21 cellular contexts compared by ENCODE assay signal in the genomic region with DNA sequence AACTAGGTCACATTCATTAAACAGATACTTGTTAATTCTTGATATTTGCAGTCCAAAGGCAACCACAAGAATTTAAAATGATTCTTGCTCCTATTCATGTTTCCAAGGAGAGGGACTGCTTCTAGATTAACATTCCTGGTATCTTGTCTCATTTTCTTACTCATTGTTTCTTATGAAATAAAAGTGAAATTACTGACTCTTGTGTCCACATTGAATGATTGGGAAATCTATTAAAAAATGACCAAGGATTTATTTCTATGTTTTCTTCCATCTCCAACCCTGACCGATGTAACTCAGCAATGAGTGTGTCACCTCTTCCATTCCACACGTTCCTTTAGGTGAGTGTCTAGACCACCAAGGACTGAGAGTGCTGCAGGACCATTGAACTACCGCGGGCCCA.
DNase-seq lines count a peak whose midpoint lies in the region; ATAC-seq, FAIRE-seq and TF ChIP-seq lines count a peak whose summit lies in the region.
"Had no signal": no experiment of that assay in that cellular context is flagged by ENCODE, and none has a peak within 500 bp of the region (broad histone marks: within the 10 kb centered on the region; RNA-seq: fewer than 3 reads in every experiment).

No MANE protein-coding gene starts in this region.

- no peaks in the 10 kb centered on the region for H3K79me2 ChIP-seq in fibroblast of lung (ENCODE audit: control insufficient read depth, insufficient read depth, low read length)

- ATAC-seq in omental fat pad (ENCODE audit: low FRiP score) (peak; percentile 28), T-cell (replicated peaks in 1 of 4) (no peak)
- ATAC-seq: right cardiac atrium had no signal

- no peaks in the 10 kb centered on the region for H4K20me1 ChIP-seq in fibroblast of lung (ENCODE audit: control insufficient read depth, extremely low read depth, insufficient read depth, low read length)

- DNase-seq in AG10803 (ENCODE audit: low read depth) (peak; percentile 88), RCC 7860 (ENCODE audit: low spot score) (peak; percentile 78), fibroblast of lung (ENCODE audit: low read depth in 2 of 2) (peak; percentile 51 to 79), omental fat pad (ENCODE audit: low spot score) (no peak), T-cell (no peak), urothelium cell line (ENCODE audit: low spot score) (no peak), midbrain (lab: John Stamatoyannopoulos, UW) (no peak)
- no peak for DNase-seq in stimulated activated CD8-positive, alpha-beta memory T cell treated with anti-CD3 and anti-CD28 coated beads, Interleukin-4, amount 100 ng/mL, for 48 hours
- DNase-seq: activated B cell treated with CpG ODN at 0.5 μM for 24 hours; activated gamma-delta T cell; AML-193; Calu3; dermis blood vessel endothelial cell; NCI-H1092; NCI-H2171; right cardiac atrium; stimulated activated CD4-positive, alpha-beta T cell treated with anti-CD3 and anti-CD28 coated beads, Interleukin-4, amount 100 ng/mL, for 1 hour; trophoblast cell had no signal

- H3K9me3 ChIP-seq in fibroblast of lung (ENCODE audit: control insufficient read depth, insufficient read depth, low read depth, low read length): no peaks in the 10 kb centered on the region

- H3K27ac Mint-ChIP-seq in T-cell: no peak overlapping the region
- H3K27ac Mint-ChIP-seq: activated B cell treated with CpG ODN at 0.5 μM for 24 hours; T-helper 1 cell treated with Interleukin-12 subunit alpha and Interleukin-12 subunit beta and Interleukin-4 antibody, amounts not matched to agents 30 μg/mL and 1 μg/mL, for 36 hours had no signal

- H2AFZ ChIP-seq in fibroblast of lung (ENCODE audit: low read length): no peak overlapping the region

- H3K36me3 Mint-ChIP-seq in T-cell: no peaks in the 10 kb centered on the region

- FAIRE-seq in RCC 7860 (lab: Jason Lieb, UNC): peak; percentile 82
- no peak for FAIRE-seq in urothelium cell line (lab: Jason Lieb, UNC)
- FAIRE-seq: frontal cortex had no signal

- POLR2A ChIA-PET in T-cell (lab: Charles Lee): no interaction called here

- CTCF ChIA-PET in T-cell (lab: Charles Lee): no interaction called here

- H3K27ac ChIP-seq in fibroblast of lung (ENCODE audit: insufficient read depth, low read length): peak overlapping the region; percentile 22

- H3K27me3 ChIP-seq in fibroblast of lung (ENCODE audit: control insufficient read depth, insufficient read depth, low read length): no peaks in the 10 kb centered on the region

- H3K27me3 Mint-ChIP-seq in T-cell: no peaks in the 10 kb centered on the region
- H3K27me3 Mint-ChIP-seq: activated B cell treated with CpG ODN at 0.5 μM for 24 hours had no signal

- peaks cover 4 to 5% (median 4%) of the 10 kb centered on the region in 3 donors for H3K9me3 Mint-ChIP-seq in T-cell
- H3K9me3 Mint-ChIP-seq: activated B cell treated with CpG ODN at 0.5 μM for 24 hours, neural crest cell had no signal

- no peak overlapping the region for H3K9ac ChIP-seq in fibroblast of lung (ENCODE audit: insufficient read depth, low read length)

- no peaks in the 10 kb centered on the region for H3K36me3 ChIP-seq in fibroblast of lung (ENCODE audit: control insufficient read depth, insufficient read depth, low read length)

- peaks cover 6% of the 10 kb centered on the region for H3K4me1 ChIP-seq in fibroblast of lung (ENCODE audit: control insufficient read depth, extremely low read depth, insufficient read depth, low read length)

- H3K4me2 ChIP-seq in fibroblast of lung (ENCODE audit: extremely low read depth, insufficient read depth, low read length): no peak overlapping the region

- H3K4me3 ChIP-seq in AG10803 (ENCODE audit: low read length): no peak overlapping the region
- no peak overlapping the region for H3K4me3 ChIP-seq in fibroblast of lung (replicated peaks in 1 of 4; ENCODE audit: control extremely low read depth in 1 of 4, insufficient read depth in 1 of 4, low read depth in 3 of 4, low read length in 4 of 4)

- no peaks in the 10 kb centered on the region for H3K4me1 Mint-ChIP-seq in T-cell
- H3K4me1 Mint-ChIP-seq: activated B cell treated with CpG ODN at 0.5 μM for 24 hours, neural crest cell had no signal

- H3K4me3 Mint-ChIP-seq in T-cell: no peak overlapping the region
- H3K4me3 Mint-ChIP-seq: activated B cell treated with CpG ODN at 0.5 μM for 24 hours; neural crest cell; T-helper 1 cell treated with Interleukin-12 subunit alpha and Interleukin-12 subunit beta and Interleukin-4 antibody, amounts not matched to agents 30 μg/mL and 1 μg/mL, for 36 hours had no signal

- TF ChIP-seq CTCF in AG10803 (conservative IDR thresholded peaks at IDR 0.05; ENCODE audit: low read length): no peak
- TF ChIP-seq CTCF in fibroblast of lung (conservative IDR thresholded peaks at IDR 0.05 in 1 of 2, IDR thresholded peaks at IDR 0.05 in 1 of 2; ENCODE audit: low read depth in 1 of 2, low read length in 2 of 2): no peak
- TF ChIP-seq CTCF in omental fat pad (IDR thresholded peaks at IDR 0.05): no peak

Comparison
In these comparisons a context has a peak if more than half of its experiments do, and no peak if none do; other contexts are left out.
1. DNase-seq: peak in AG10803 (single experiment), RCC 7860 (single experiment) and fibroblast of lung (2 of 2); none in omental fat pad (single experiment), T-cell (0 of 34), stimulated activated CD8-positive, alpha-beta memory T cell treated with anti-CD3 and anti-CD28 coated beads, Interleukin-4, amount 100 ng/mL, for 48 hours (single experiment), urothelium cell line (single experiment) and midbrain (single experiment).